19 cellular contexts compared by ENCODE assay signal in the genomic region with DNA sequence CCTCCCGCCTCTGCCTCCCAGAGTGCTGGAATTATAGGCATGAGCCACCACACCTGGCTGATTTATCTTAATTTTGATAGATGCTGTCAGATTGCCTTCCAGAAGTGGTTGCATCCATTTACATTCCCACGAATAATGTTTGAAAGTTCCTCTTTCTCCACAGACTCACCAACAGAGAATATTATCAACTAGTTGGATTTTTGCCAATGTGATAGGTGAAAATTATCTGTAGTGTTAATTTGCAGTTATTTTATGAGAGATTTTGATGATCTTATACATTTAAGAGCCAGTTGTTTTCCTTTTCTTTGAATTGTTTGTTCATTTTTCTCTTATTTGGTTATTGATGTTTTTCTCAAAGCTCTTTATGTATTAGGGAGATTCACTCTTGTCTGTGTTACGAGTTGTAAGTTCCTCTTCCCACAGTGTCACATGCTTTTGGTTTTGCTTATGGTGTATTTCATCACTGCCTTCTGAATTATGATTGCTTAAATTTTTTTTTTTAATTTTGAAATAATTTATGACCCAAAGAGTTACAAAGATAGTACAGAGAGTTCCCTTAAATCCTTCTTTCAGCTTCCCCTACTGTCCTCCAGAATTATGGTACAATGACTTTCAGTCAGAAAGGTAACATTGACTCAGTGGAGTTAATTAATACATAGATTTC. TPM values are rescaled to one million over a fixed set of nuclear protein-coding genes. Genes with fewer than 3 reads are reported as not detected.
DNase-seq lines count a peak whose midpoint lies in the region; ATAC-seq, FAIRE-seq and TF ChIP-seq lines count a peak whose summit lies in the region.
"Had no signal": no experiment of that assay in that cellular context is flagged by ENCODE, and none has a peak within 500 bp of the region (broad histone marks: within the 10 kb centered on the region; RNA-seq: fewer than 3 reads in every experiment).

No MANE protein-coding gene starts in this region.

- in situ Hi-C loops in transverse colon (cut with MboI; ENCODE audit: low pct_ligation_motif_present in 1 of 4, low pct_unique_long_range_greater_than_20kb in 1 of 4, low sequenced_read_pairs in 3 of 4): no loop called here

- ATAC-seq in left colon: peak; percentile 41
- ATAC-seq in activated CD8-positive, alpha-beta T cell treated with anti-CD3 and anti-CD28 coated beads for 36 hours: no peak
- ATAC-seq: gastrocnemius medialis had no signal

- CTCF ChIA-PET in activated CD8-positive, alpha-beta T cell treated with anti-CD3 and anti-CD28 coated beads for 36 hours (lab: Charles Lee): interaction anchor here (1.0 to 4.1 kb wide), 4 partner anchors 9 to 100 kb away, joined by 3 to 21 read pairs (median 8); no protein-coding TSS in a partner anchor

- no peaks in the 10 kb centered on the region for H3K27me3 ChIP-seq in transverse colon
- H3K27me3 ChIP-seq: gastrocnemius medialis, SJSA1 had no signal

- H3K27ac Mint-ChIP-seq in activated CD8-positive, alpha-beta T cell treated with anti-CD3 and anti-CD28 coated beads for 36 hours: no peak overlapping the region
- H3K27ac Mint-ChIP-seq: CD4-positive, CD25-positive, alpha-beta regulatory T cell had no signal

- H3K27me3 Mint-ChIP-seq in activated CD8-positive, alpha-beta T cell treated with anti-CD3 and anti-CD28 coated beads for 36 hours: peaks cover 12% of the 10 kb centered on the region

- no peak for TF ChIP-seq POLR2A in transverse colon (IDR thresholded peaks at IDR 0.05)

- H3K4me3 ChIP-seq in transverse colon: no peak overlapping the region
- H3K4me3 ChIP-seq: gastrocnemius medialis, SJSA1 had no signal

- intact Hi-C loops in left colon (cut with DNase I, micrococcal nuclease) (no loop called here), transverse colon (cut with DNase I; ENCODE audit: low total_unique reads) (no loop called here)
- intact Hi-C loops in activated CD8-positive, alpha-beta T cell treated with anti-CD3 and anti-CD28 coated beads for 36 hours (cut with micrococcal nuclease): no loop called here

- H3K36me3 ChIP-seq in transverse colon: no peaks in the 10 kb centered on the region
- H3K36me3 ChIP-seq: gastrocnemius medialis, SJSA1, WERI-Rb-1 had no signal

- H3K9me3 Mint-ChIP-seq in activated CD8-positive, alpha-beta T cell treated with anti-CD3 and anti-CD28 coated beads for 36 hours: no peaks in the 10 kb centered on the region
- H3K9me3 Mint-ChIP-seq: CD4-positive, CD25-positive, alpha-beta regulatory T cell had no signal

- DNase-seq in Kasumi-1 (lab: John Stamatoyannopoulos, UW) (peak; percentile 58 to 68), SKM-1 treated with dmso at 0.1 percent for 144 hours (lab: John Stamatoyannopoulos, UW; ENCODE audit: unreplicated experiment) (peak; percentile 70), left colon (no peak), transverse colon (no peak), dedifferentiated amniotic fluid mesenchymal stem cell (ENCODE audit: extremely low spot score) (no peak), HTR-8/SVneo (ENCODE audit: insufficient read length, low spot score) (no peak)
- DNase-seq in activated CD8-positive, alpha-beta T cell treated with anti-CD3 and anti-CD28 coated beads for 36 hours: no peak
- DNase-seq: activated naive CD4-positive, alpha-beta T cell treated with Interleukin-2 at 50 U/mL for 16 hours; CD4-positive, CD25-positive, alpha-beta regulatory T cell; gastrocnemius medialis; Karpas-422; kidney; NCI-H187 treated with DMSO at 0.1 percent for 48 hours; stimulated activated CD4-positive, alpha-beta T cell treated with anti-CD3 and anti-CD28 coated beads, Interleukin-4, amount 100 ng/mL, for 1 hour; WERI-Rb-1 had no signal

- no peak for TF ChIP-seq CTCF in transverse colon (IDR thresholded peaks at IDR 0.05)
- TF ChIP-seq CTCF in activated CD8-positive, alpha-beta T cell treated with anti-CD3 and anti-CD28 coated beads for 36 hours (IDR thresholded peaks at IDR 0.05): no peak

- 38 to 63% methylated on average over 2 to 3 of the region's 3 CpGs for WGBS in transverse colon (ENCODE audit: low coverage in 1 of 2), 2 donors

- no peaks in the 10 kb centered on the region for H3K9me3 ChIP-seq in transverse colon
- H3K9me3 ChIP-seq: gastrocnemius medialis, SJSA1 had no signal

- H3K36me3 Mint-ChIP-seq in activated CD8-positive, alpha-beta T cell treated with anti-CD3 and anti-CD28 coated beads for 36 hours (ENCODE audit: low read depth): no peaks in the 10 kb centered on the region
- H3K36me3 Mint-ChIP-seq: CD4-positive, CD25-positive, alpha-beta regulatory T cell had no signal

- no peak for FAIRE-seq in HTR-8/SVneo (lab: Jason Lieb, UNC)
- FAIRE-seq: H1, kidney had no signal

- H3K4me1 Mint-ChIP-seq in activated CD8-positive, alpha-beta T cell treated with anti-CD3 and anti-CD28 coated beads for 36 hours (ENCODE audit: low read depth): peaks cover 6% of the 10 kb centered on the region

- H3K4me1 ChIP-seq in transverse colon: no peaks in the 10 kb centered on the region
- H3K4me1 ChIP-seq: gastrocnemius medialis, SJSA1 had no signal

- TF ChIP-seq EP300 in transverse colon (IDR thresholded peaks at IDR 0.05; ENCODE audit: low read depth): no peak

- no peak overlapping the region for H3K4me3 Mint-ChIP-seq in activated CD8-positive, alpha-beta T cell treated with anti-CD3 and anti-CD28 coated beads for 36 hours
- H3K4me3 Mint-ChIP-seq: CD4-positive, CD25-positive, alpha-beta regulatory T cell had no signal

- H3K27ac ChIP-seq in transverse colon: peak overlapping the region; percentile 2 to 58 (median 34)
- H3K27ac ChIP-seq: SJSA1, WERI-Rb-1 had no signal

- POLR2A ChIA-PET in activated CD8-positive, alpha-beta T cell treated with anti-CD3 and anti-CD28 coated beads for 36 hours (lab: Charles Lee): interaction anchor here (1.2 kb wide), 1 partner anchor 54 kb away, joined by 3 read pairs; no protein-coding TSS in a partner anchor

RNA-seq across cellular contexts. Expression of a gene that starts 20.7 kb away (rescaled TPM):
- total RNA-seq in left colon (not detected), transverse colon (not detected)
- not detected for total RNA-seq in activated CD8-positive, alpha-beta T cell treated with anti-CD3 and anti-CD28 coated beads for 36 hours
- total RNA-seq: CD4-positive, CD25-positive, alpha-beta regulatory T cell; Daoy; gastrocnemius medialis; H1; kidney; myocyte; SJSA1 had no signal

RNA-seq across cellular contexts. Expression of a gene that starts 54.4 kb away (rescaled TPM):
- total RNA-seq in left colon (100 to 1,000 TPM in 1 of 2 donors, 10 to 100 TPM in 1; 61.6 to 128 TPM), transverse colon (100 to 1,000 TPM in 3 of 4 donors, 1 to 10 TPM in 1; 9.4 to 173 (median 148) TPM)
- 10 to 100 TPM; 52.7 to 52.8 TPM for total RNA-seq in activated CD8-positive, alpha-beta T cell treated with anti-CD3 and anti-CD28 coated beads for 36 hours

Comparison
In these comparisons a context has a peak if more than half of its experiments do, and no peak if none do; other contexts are left out.
1. DNase-seq: peak in Kasumi-1 (2 of 2) and SKM-1 treated with dmso at 0.1 percent for 144 hours (single experiment); none in left colon (0 of 2), transverse colon (single experiment), dedifferentiated amniotic fluid mesenchymal stem cell (single experiment), HTR-8/SVneo (single experiment) and activated CD8-positive, alpha-beta T cell treated with anti-CD3 and anti-CD28 coated beads for 36 hours (single experiment).